In genomic region chr14:74608959-74609611, GRCh38 we compare ENCODE assay signal across 8 cellular contexts.
DNase-seq lines count a peak whose midpoint lies in the region; ATAC-seq and TF ChIP-seq lines count a peak whose summit lies in the region.

No MANE protein-coding gene starts in this region.

- no peaks in the 10 kb centered on the region for H3K9me3 ChIP-seq in BLaER1
- H3K9me3 ChIP-seq in HEK293 (ENCODE audit: control insufficient read depth, insufficient read depth, low read depth, low read length): no peaks in the 10 kb centered on the region

- peaks cover 22% of the 10 kb centered on the region for H3K4me1 Mint-ChIP-seq in central memory CD8-positive, alpha-beta T cell

- H3K4me1 ChIP-seq in BLaER1 (peaks cover 43% of the 10 kb centered on the region), HEK293 (ENCODE audit: control insufficient read depth, insufficient read depth, low read length) (peaks cover 3% of the 10 kb centered on the region; the same call in 1 of the 2 replicates)

- H3K4me3 ChIP-seq in BLaER1 (no peak overlapping the region), HEK293 (ENCODE audit: low read depth, low read length) (no peak overlapping the region)

- H3K4me2 ChIP-seq in BLaER1: peak overlapping the region; percentile 32; the same call in 1 of the 2 replicates

- peak; percentile 64 for TF ChIP-seq CTCF in HEK293 (tag by site-specific recombination; IDR thresholded peaks at IDR 0.05)

- POLR2A ChIA-PET in HEK293 (lab: Yijun Ruan, JAX): interaction anchor here (0.9 to 1.5 kb wide), 3 partner anchors 36 to 155 kb away, joined by 3 to 4 read pairs (median 4); partner anchors contain the start of genes ISCA2, NPC2 and YLPM1

- CTCF ChIA-PET in HEK293 (lab: Yijun Ruan, JAX): interaction anchor here (0.6 to 2.4 kb wide), 40 partner anchors 10 to 475 kb away, joined by 3 to 29 read pairs (median 4); partner anchors contain the start of gene ACYP1

- no peaks in the 10 kb centered on the region for H3K9me3 Mint-ChIP-seq in central memory CD8-positive, alpha-beta T cell

- H3K4me3 Mint-ChIP-seq in central memory CD8-positive, alpha-beta T cell: no peak overlapping the region

- peak; percentile 69 to 87 for DNase-seq in NCI-H446 (lab: John Stamatoyannopoulos, UW)
- peak; percentile 72 for DNase-seq in activated CD4-positive, alpha-beta T cell treated with anti-CD3 and anti-CD28 coated beads for 1 hour
- DNase-seq in central memory CD8-positive, alpha-beta T cell (ENCODE audit: low spot score in 2 of 2): peak; percentile 82 to 93
- peak; percentile 83 for DNase-seq in kidney tubule cell (ENCODE audit: low spot score)
- DNase-seq in stimulated activated CD4-positive, alpha-beta T cell treated with anti-CD3 and anti-CD28 coated beads, Interleukin-2, amount 100 ng/mL, for 48 hours: peak; percentile 91 to 93

- no peak overlapping the region for H3K9ac ChIP-seq in BLaER1

- H3K36me3 Mint-ChIP-seq in central memory CD8-positive, alpha-beta T cell (ENCODE audit: insufficient read depth): peaks cover 6% of the 10 kb centered on the region

- no peak overlapping the region for H3K27ac Mint-ChIP-seq in central memory CD8-positive, alpha-beta T cell (ENCODE audit: low read depth)

- H3K27ac ChIP-seq in BLaER1: no peak overlapping the region
- no peak overlapping the region for H3K27ac ChIP-seq in HEK293 (ENCODE audit: extremely low read depth, low read depth, low read length)

- no peaks in the 10 kb centered on the region for H3K36me3 ChIP-seq in BLaER1
- no peaks in the 10 kb centered on the region for H3K36me3 ChIP-seq in HEK293 (ENCODE audit: control insufficient read depth in 2 of 2, insufficient read depth in 1 of 2, low read length in 2 of 2)

- H3K27me3 ChIP-seq in BLaER1: peaks cover 43% of the 10 kb centered on the region

- ATAC-seq in central memory CD8-positive, alpha-beta T cell (replicated peaks; ENCODE audit: extremely low read depth, poor library complexity, severe bottlenecking): peak; percentile 47
- ATAC-seq in HG03520 (IDR thresholded peaks at IDR 0.05; ENCODE audit: unreplicated experiment): no peak

- no peaks in the 10 kb centered on the region for H3K27me3 Mint-ChIP-seq in central memory CD8-positive, alpha-beta T cell

- H4K20me1 ChIP-seq in BLaER1: peaks cover 32% of the 10 kb centered on the region

TF ChIP-seq in HEK293, 187 proteins besides CTCF, POLR2A, EP300 and RAD21:
- TF ChIP-seq ZNF585B (tag by site-specific recombination; IDR thresholded peaks at IDR 0.05) (no peak), TRIM28 (IDR thresholded peaks at IDR 0.05; ENCODE audit: borderline replicate concordance, low read length) (0 out of 2 replicates have a peak, but pooled peaks have one; percentile 38), ZNF843 (tag by site-specific recombination; IDR thresholded peaks at IDR 0.05) (no peak), ZNF324 (tag by site-specific recombination; IDR thresholded peaks at IDR 0.05) (no peak), ZSCAN4 (tag by site-specific recombination; IDR thresholded peaks at IDR 0.05) (no peak), ZNF221 (tag by site-specific recombination; IDR thresholded peaks at IDR 0.05; ENCODE audit: borderline replicate concordance) (no peak), ZNF2 (tag by site-specific recombination; IDR thresholded peaks at IDR 0.05) (peak; percentile 55), ZNF449 (tag by site-specific recombination; IDR thresholded peaks at IDR 0.05) (peak; percentile 65; the same call in 1 of the 2 replicates), ZNF654 (tag by site-specific recombination; IDR thresholded peaks at IDR 0.05; ENCODE audit: low read depth) (peak; percentile 81), ZNF596 (tag by site-specific recombination; IDR thresholded peaks at IDR 0.05) (no peak), ZNF140 (tag by site-specific recombination; IDR thresholded peaks at IDR 0.05) (no peak)
